In the genomic region with DNA sequence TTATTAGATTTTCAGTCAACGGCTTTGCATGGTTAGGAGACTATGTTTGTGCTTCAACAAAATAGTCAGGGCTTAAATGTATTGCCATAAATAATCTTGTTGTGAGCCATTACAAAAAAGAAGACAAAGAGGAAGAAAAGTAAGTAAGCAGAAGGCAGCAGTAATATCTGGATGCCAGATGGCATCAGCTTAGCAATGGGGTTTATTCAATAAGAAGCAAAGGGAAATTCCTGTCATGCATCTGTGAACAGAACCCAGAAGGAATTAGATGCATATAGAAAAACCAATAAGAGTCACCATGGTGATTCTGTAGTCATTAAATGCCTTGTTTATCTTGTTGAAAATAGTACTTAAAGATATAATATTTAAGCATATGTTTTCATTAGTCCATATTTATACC, we compare ENCODE assay signal across 18 cellular contexts.
DNase-seq lines count a peak whose midpoint lies in the region; ATAC-seq and TF ChIP-seq lines count a peak whose summit lies in the region.
"Had no signal": no experiment of that assay in that cellular context is flagged by ENCODE, and none has a peak within 500 bp of the region (broad histone marks: within the 10 kb centered on the region; RNA-seq: fewer than 3 reads in every experiment).

No MANE protein-coding gene starts in this region.

- no peaks in the 10 kb centered on the region for H3K36me3 Mint-ChIP-seq in activated T-helper 17 cell treated with anti-CD3 and anti-CD28 coated beads, Interleukin-2, amount 50 U/mL, for 72 hours (ENCODE audit: low read depth)
- H3K36me3 Mint-ChIP-seq: CD14-positive monocyte had no signal

- no peaks in the 10 kb centered on the region for H3K36me3 ChIP-seq in WERI-Rb-1

- no peaks in the 10 kb centered on the region for H3K4me1 Mint-ChIP-seq in activated T-helper 17 cell treated with anti-CD3 and anti-CD28 coated beads, Interleukin-2, amount 50 U/mL, for 72 hours
- H3K4me1 Mint-ChIP-seq: CD14-positive monocyte had no signal

- no peak for ATAC-seq in activated T-helper 17 cell treated with anti-CD3 and anti-CD28 coated beads, Interleukin-2, amount 50 U/mL, for 72 hours (replicated peaks)

- H3K9me3 Mint-ChIP-seq in activated T-helper 17 cell treated with anti-CD3 and anti-CD28 coated beads, Interleukin-2, amount 50 U/mL, for 72 hours: no peaks in the 10 kb centered on the region

- no peak for TF ChIP-seq CTCF in WERI-Rb-1 (IDR thresholded peaks at IDR 0.05; ENCODE audit: low read depth, low read length)
- TF ChIP-seq CTCF in retinal pigment epithelial cell (conservative IDR thresholded peaks at IDR 0.05; ENCODE audit: low read depth, low read length): no peak

- peaks cover 7% of the 10 kb centered on the region for H3K9me3 ChIP-seq in WERI-Rb-1 (ENCODE audit: severe bottlenecking)

- no peak overlapping the region for H3K4me3 Mint-ChIP-seq in activated T-helper 17 cell treated with anti-CD3 and anti-CD28 coated beads, Interleukin-2, amount 50 U/mL, for 72 hours
- H3K4me3 Mint-ChIP-seq: CD14-positive monocyte had no signal

- H3K27ac Mint-ChIP-seq in activated T-helper 17 cell treated with anti-CD3 and anti-CD28 coated beads, Interleukin-2, amount 50 U/mL, for 72 hours: no peak overlapping the region
- H3K27ac Mint-ChIP-seq: CD14-positive monocyte had no signal

- H3K27ac ChIP-seq in WERI-Rb-1: peak overlapping the region; percentile 77

- no peaks in the 10 kb centered on the region for H3K27me3 ChIP-seq in WERI-Rb-1 (ENCODE audit: insufficient read depth, low read depth, severe bottlenecking)

- H3K27me3 Mint-ChIP-seq in activated T-helper 17 cell treated with anti-CD3 and anti-CD28 coated beads, Interleukin-2, amount 50 U/mL, for 72 hours: no peaks in the 10 kb centered on the region

- peak; percentile 22 for DNase-seq in NCI-H1694 treated with DMSO at 0.1 percent for 48 hours (lab: John Stamatoyannopoulos, UW)
- no peak for DNase-seq in NCI-H1694 (lab: John Stamatoyannopoulos, UW)
- peak; percentile 19 for DNase-seq in NCI-H2171 (lab: John Stamatoyannopoulos, UW)
- peak; percentile 32 for DNase-seq in WERI-Rb-1
- peak; percentile 46 for DNase-seq in retinal pigment epithelial cell (ENCODE audit: low read depth)
- DNase-seq in mucosa of gallbladder (ENCODE audit: low spot score): no peak
- DNase-seq in stimulated activated CD4-positive, alpha-beta T cell treated with anti-CD3 and anti-CD28 coated beads, Interleukin-4, amount 100 ng/mL, for 24 hours: no peak
- DNase-seq: 8988T, COR-L47, DMS79 treated with DMSO at 0.1 percent for 48 hours, GDM1, H7, NCI-H2081, NCI-H345, NCI-H748 treated with DMSO at 0.1 percent for 48 hours, SHP77 had no signal

- H3K4me3 ChIP-seq in WERI-Rb-1 (ENCODE audit: low read depth, low read length) (no peak overlapping the region), retinal pigment epithelial cell (ENCODE audit: low read length) (no peak overlapping the region)

Comparison
In these comparisons a context has a peak if more than half of its experiments do, and no peak if none do; other contexts are left out.
1. DNase-seq: peak in NCI-H1694 treated with DMSO at 0.1 percent for 48 hours (single experiment), NCI-H2171 (single experiment), WERI-Rb-1 (single experiment) and retinal pigment epithelial cell (single experiment); none in NCI-H1694 (single experiment), mucosa of gallbladder (single experiment) and stimulated activated CD4-positive, alpha-beta T cell treated with anti-CD3 and anti-CD28 coated beads, Interleukin-4, amount 100 ng/mL, for 24 hours (single experiment).